ENCODE assay signal across 7 cellular contexts in genomic region chr16:17375388-17376304, GRCh38.
DNase-seq lines count a peak whose midpoint lies in the region; ATAC-seq and TF ChIP-seq lines count a peak whose summit lies in the region.

No MANE protein-coding gene starts in this region.

- DNase-seq in GDM1 (lab: John Stamatoyannopoulos, UW) (peak; percentile 33), progenitor cell of endocrine pancreas (ENCODE audit: low spot score, unreplicated experiment) (no peak), dorsolateral prefrontal cortex (no peak), NCI-H146 treated with DMSO at 0.1 percent for 48 hours (lab: John Stamatoyannopoulos, UW; ENCODE audit: unreplicated experiment) (no peak)

- H3K27ac Mint-ChIP-seq in progenitor cell of endocrine pancreas = peak overlapping the region; percentile 17

- H3K9me2 ChIP-seq in Loucy (replicated peaks; ENCODE audit: low read depth, low read length) = no peaks in the 10 kb centered on the region

- no peaks in the 10 kb centered on the region for H3K27me3 Mint-ChIP-seq in progenitor cell of endocrine pancreas

- H3K27me3 ChIP-seq in Loucy (ENCODE audit: insufficient read depth, low read length, poor library complexity, severe bottlenecking) = no peaks in the 10 kb centered on the region
- H3K27me3 ChIP-seq in esophagus (ENCODE audit: control insufficient read depth in 1 of 2, insufficient read depth in 2 of 2, low read length in 2 of 2) = no peaks in the 10 kb centered on the region
- H3K27me3 ChIP-seq in dorsolateral prefrontal cortex = no peaks in the 10 kb centered on the region

- TF ChIP-seq CTCF in Loucy (conservative IDR thresholded peaks at IDR 0.05; ENCODE audit: low read length) = peak; percentile 18; the same call in 1 of the 2 replicates
- TF ChIP-seq CTCF in progenitor cell of endocrine pancreas (IDR thresholded peaks at IDR 0.05; ENCODE audit: unreplicated experiment) = no peak
- TF ChIP-seq CTCF in dorsolateral prefrontal cortex (IDR thresholded peaks at IDR 0.05 in 54 of 56, conservative IDR thresholded peaks at IDR 0.05 in 2 of 56; ENCODE audit: low read depth in 1 of 56, partially characterized antibody in 56 of 56) = no peak

- H3K9me3 ChIP-seq in Loucy (ENCODE audit: insufficient read depth, low read depth, low read length) = no peaks in the 10 kb centered on the region
- H3K9me3 ChIP-seq in esophagus (ENCODE audit: control insufficient read depth in 2 of 2, insufficient read depth in 1 of 2, low read depth in 1 of 2, low read length in 1 of 2) = no peaks in the 10 kb centered on the region

- H4K20me1 ChIP-seq in Loucy (ENCODE audit: insufficient read depth, low read length, poor library complexity, severe bottlenecking) = peaks cover 82% of the 10 kb centered on the region

- no peaks in the 10 kb centered on the region for H3K36me3 Mint-ChIP-seq in progenitor cell of endocrine pancreas (ENCODE audit: insufficient read depth)

- no peak overlapping the region for H3K4me3 Mint-ChIP-seq in progenitor cell of endocrine pancreas (ENCODE audit: low read depth)

- H3K4me1 Mint-ChIP-seq in progenitor cell of endocrine pancreas (ENCODE audit: low read depth) = peaks cover 12% of the 10 kb centered on the region

- H3K79me2 ChIP-seq in Loucy (ENCODE audit: insufficient read depth, low read length) = peaks cover 98% of the 10 kb centered on the region

- intact Hi-C loops in dorsolateral prefrontal cortex (cut with DNase I) = no loop called here

- H3K4me1 ChIP-seq in Loucy (ENCODE audit: insufficient read depth, low read length, poor library complexity, severe bottlenecking) (peaks cover 45% of the 10 kb centered on the region), esophagus (ENCODE audit: control insufficient read depth in 2 of 2, insufficient read depth in 2 of 2, low read length in 1 of 2) (peaks cover 4% of the 10 kb centered on the region in 2 donors)

- H3K27ac ChIP-seq in esophagus (ENCODE audit: low read depth in 2 of 2, low read length in 1 of 2) (peak overlapping the region; percentile 21 to 79), dorsolateral prefrontal cortex (no peak overlapping the region)

- H3K36me3 ChIP-seq in Loucy (ENCODE audit: insufficient read depth, low read length) (peaks cover 16% of the 10 kb centered on the region; the same call in 1 of the 2 replicates), esophagus (ENCODE audit: control insufficient read depth in 2 of 2, insufficient read depth in 2 of 2, low read length in 1 of 2) (no peaks in the 10 kb centered on the region)

- no peak overlapping the region for H3K4me2 ChIP-seq in Loucy (ENCODE audit: low read depth, low read length, poor library complexity, severe bottlenecking)

- WGBS in esophagus, 2 donors = 67 to 74% methylated on average over 19 of the region's 19 CpGs

- H2AFZ ChIP-seq in Loucy (ENCODE audit: low read length) = no peak overlapping the region

- no peak overlapping the region for H3K4me3 ChIP-seq in Loucy (ENCODE audit: low read length, poor library complexity, severe bottlenecking)
- H3K4me3 ChIP-seq in esophagus (ENCODE audit: low read depth in 1 of 2, low read length in 2 of 2) = no peak overlapping the region
- H3K4me3 ChIP-seq in dorsolateral prefrontal cortex = no peak overlapping the region

- H3K9me3 Mint-ChIP-seq in progenitor cell of endocrine pancreas (ENCODE audit: low read depth) = no peaks in the 10 kb centered on the region

- no peak for ATAC-seq in GM21737 (IDR thresholded peaks at IDR 0.05; ENCODE audit: unreplicated experiment)

- no peaks in the 10 kb centered on the region; the same call in 1 of the 2 replicates for H3F3A ChIP-seq in Loucy (ENCODE audit: low read depth)

- no peak overlapping the region for H3K9ac ChIP-seq in Loucy (ENCODE audit: low read depth, low read length, poor library complexity, severe bottlenecking)

Comparison
In these comparisons a context has a peak if more than half of its experiments do, and no peak if none do; other contexts are left out.
1. H3K27ac ChIP-seq: peak in esophagus (2 of 2); none in dorsolateral prefrontal cortex (0 of 59).